In the genomic region with DNA sequence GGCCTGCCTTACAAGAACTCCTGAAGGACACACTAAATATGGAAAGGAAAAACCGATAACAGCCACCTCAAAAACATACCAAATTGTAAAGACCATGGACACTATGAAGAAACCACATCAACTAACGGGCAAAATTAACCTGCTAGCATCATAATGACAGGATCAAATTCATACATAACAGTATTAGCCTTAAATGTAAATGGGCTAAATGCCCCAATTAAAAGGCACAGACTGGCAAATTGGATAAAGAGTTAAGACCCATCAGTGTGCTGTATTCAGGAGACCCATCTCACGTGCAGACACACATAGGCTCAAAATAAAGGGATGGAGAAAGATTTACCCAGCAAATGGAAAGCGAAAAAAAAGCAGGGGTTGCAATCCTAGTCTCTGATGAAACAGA, we compare ENCODE assay signal across 7 cellular contexts. TPM values are rescaled to one million over a fixed set of nuclear protein-coding genes. Genes with fewer than 3 reads are reported as not detected.
DNase-seq lines count a peak whose midpoint lies in the region; ATAC-seq, FAIRE-seq and TF ChIP-seq lines count a peak whose summit lies in the region.
"Not testable (repeated sequence)": the region's sequence is repeated elsewhere in the genome, so short reads cannot be mapped to it uniquely, and the experiment has no call there.
"Had no signal": no experiment of that assay in that cellular context is flagged by ENCODE, and none has a peak within 500 bp of the region (broad histone marks: within the 10 kb centered on the region; RNA-seq: fewer than 3 reads in every experiment).

No MANE protein-coding gene starts in this region.

- not testable (repeated sequence) for H3K9me3 ChIP-seq in CD4-positive, CD25-positive, alpha-beta regulatory T cell (ENCODE audit: control insufficient read depth in 2 of 2, low read length in 2 of 2); K562 (replicated peaks; ENCODE audit: control insufficient read depth, insufficient read depth, low read depth, low read length)

- not testable (repeated sequence) for H3K4me3 ChIP-seq in CD4-positive, CD25-positive, alpha-beta regulatory T cell (ENCODE audit: low read depth, low read length); K562

- POLR2A ChIA-PET in K562 (lab: Yijun Ruan, JAX), result not testable (repeated sequence)

- not testable (repeated sequence) for H4K20me1 ChIP-seq in K562 (replicated peaks; ENCODE audit: control insufficient read depth, insufficient read depth, low read length)

- not testable (repeated sequence) for DNase-seq in CD4-positive, CD25-positive, alpha-beta regulatory T cell; activated CD4-positive, alpha-beta T cell treated with anti-CD3 and anti-CD28 coated beads, Interleukin-2, amount 10 ng/mL, durations not matched to agents 24 days and 14 days; activated naive CD8-positive, alpha-beta T cell treated with anti-CD3 and anti-CD28 coated beads for 36 hours; K562 (ENCODE audit: extremely low read depth in 1 of 4, low spot score in 3 of 4)

- not testable (repeated sequence) for H3K4me1 ChIP-seq in CD4-positive, CD25-positive, alpha-beta regulatory T cell (ENCODE audit: control insufficient read depth, insufficient read depth, low read length, poor library complexity, severe bottlenecking); K562 (replicated peaks in 1 of 2; ENCODE audit: control insufficient read depth in 2 of 2, insufficient read depth in 2 of 2, low read length in 2 of 2)

- not testable (repeated sequence) for H3K27me3 Mint-ChIP-seq in CD4-positive, CD25-positive, alpha-beta regulatory T cell; activated CD4-positive, alpha-beta T cell treated with anti-CD3 and anti-CD28 coated beads, Interleukin-2, amount 10 ng/mL, durations not matched to agents 24 days and 14 days; activated naive CD4-positive, alpha-beta T cell treated with anti-CD3 and anti-CD28 coated beads, Interleukin-2, amount 50 U/mL, for 24 hours; activated naive CD8-positive, alpha-beta T cell; activated naive CD8-positive, alpha-beta T cell treated with anti-CD3 and anti-CD28 coated beads for 36 hours

- 84% methylated on average over 4 of the region's 4 CpGs for WGBS in K562 (ENCODE audit: insufficient coverage, low coverage, missing lambda C conversion rate)

- not testable (repeated sequence) for TF ChIP-seq RAD21 in K562 (CRISPR knock-in tag; conservative IDR thresholded peaks at IDR 0.05 in 1 of 2, IDR thresholded peaks at IDR 0.05 in 1 of 2)

- BruUV-seq in K562 (replicated peaks; lab: Mats Ljungman, UMichigan), result not testable (repeated sequence)

- not testable (repeated sequence) for H3K4me2 ChIP-seq in K562 (ENCODE audit: insufficient read depth, low read length)

- not testable (repeated sequence) for H3K9ac ChIP-seq in K562 (ENCODE audit: insufficient read depth in 1 of 2, low read depth in 2 of 2, low read length in 2 of 2)

- H3K4me3 Mint-ChIP-seq in CD4-positive, CD25-positive, alpha-beta regulatory T cell; activated CD4-positive, alpha-beta T cell treated with anti-CD3 and anti-CD28 coated beads, Interleukin-2, amount 10 ng/mL, durations not matched to agents 24 days and 14 days; activated naive CD4-positive, alpha-beta T cell treated with anti-CD3 and anti-CD28 coated beads, Interleukin-2, amount 50 U/mL, for 24 hours; activated naive CD8-positive, alpha-beta T cell; activated naive CD8-positive, alpha-beta T cell treated with anti-CD3 and anti-CD28 coated beads for 36 hours: not testable (repeated sequence)

- in situ Hi-C loops in K562 (cut with MboI), result not testable (repeated sequence)

- H3K9me1 ChIP-seq in K562 (ENCODE audit: control insufficient read depth, insufficient read depth, low read length), result not testable (repeated sequence)

- H2AFZ ChIP-seq in K562 (ENCODE audit: low read depth, low read length), result not testable (repeated sequence)

- H3K9me3 Mint-ChIP-seq in CD4-positive, CD25-positive, alpha-beta regulatory T cell, result peaks cover 0 to 10% (median 5%) of the 10 kb centered on the region in 7 donors
- peaks cover 18% of the 10 kb centered on the region for H3K9me3 Mint-ChIP-seq in activated CD4-positive, alpha-beta T cell treated with anti-CD3 and anti-CD28 coated beads, Interleukin-2, amount 10 ng/mL, durations not matched to agents 24 days and 14 days
- H3K9me3 Mint-ChIP-seq in activated naive CD4-positive, alpha-beta T cell treated with anti-CD3 and anti-CD28 coated beads, Interleukin-2, amount 50 U/mL, for 24 hours; activated naive CD8-positive, alpha-beta T cell (ENCODE audit: low read depth): not testable (repeated sequence)
- H3K9me3 Mint-ChIP-seq in activated naive CD8-positive, alpha-beta T cell treated with anti-CD3 and anti-CD28 coated beads for 36 hours, result peaks cover 24% of the 10 kb centered on the region

- CTCF ChIA-PET in K562 (lab: Yijun Ruan, JAX; ENCODE audit: low intra/inter-chr PET ratio), result not testable (repeated sequence)

- not testable (repeated sequence) for TF ChIP-seq CTCF in K562 (IDR thresholded peaks at IDR 0.05 in 2 of 3, conservative IDR thresholded peaks at IDR 0.05 in 1 of 3; ENCODE audit: insufficient read depth in 2 of 3, low read depth in 1 of 3, low read length in 3 of 3)

- not testable (repeated sequence) for H3K79me2 ChIP-seq in K562 (ENCODE audit: control insufficient read depth, insufficient read depth, low read length)

- not testable (repeated sequence) for H3K27ac ChIP-seq in CD4-positive, CD25-positive, alpha-beta regulatory T cell (ENCODE audit: insufficient read depth, low read length, poor library complexity, severe bottlenecking); K562 (ENCODE audit: extremely low read depth, low read depth, low read length)

- H3K36me3 Mint-ChIP-seq in CD4-positive, CD25-positive, alpha-beta regulatory T cell, result peaks cover 53% of the 10 kb centered on the region
- H3K36me3 Mint-ChIP-seq in activated CD4-positive, alpha-beta T cell treated with anti-CD3 and anti-CD28 coated beads, Interleukin-2, amount 10 ng/mL, durations not matched to agents 24 days and 14 days (ENCODE audit: low read depth), result peaks cover 65% of the 10 kb centered on the region
- peaks cover 33% of the 10 kb centered on the region for H3K36me3 Mint-ChIP-seq in activated naive CD4-positive, alpha-beta T cell treated with anti-CD3 and anti-CD28 coated beads, Interleukin-2, amount 50 U/mL, for 24 hours
- peaks cover 34% of the 10 kb centered on the region for H3K36me3 Mint-ChIP-seq in activated naive CD8-positive, alpha-beta T cell
- peaks cover 54% of the 10 kb centered on the region for H3K36me3 Mint-ChIP-seq in activated naive CD8-positive, alpha-beta T cell treated with anti-CD3 and anti-CD28 coated beads for 36 hours

- H3K4me1 Mint-ChIP-seq in CD4-positive, CD25-positive, alpha-beta regulatory T cell, result peaks cover 8 to 13% (median 10%) of the 10 kb centered on the region in 4 donors
- H3K4me1 Mint-ChIP-seq in activated CD4-positive, alpha-beta T cell treated with anti-CD3 and anti-CD28 coated beads, Interleukin-2, amount 10 ng/mL, durations not matched to agents 24 days and 14 days, result peaks cover 11% of the 10 kb centered on the region
- H3K4me1 Mint-ChIP-seq in activated naive CD4-positive, alpha-beta T cell treated with anti-CD3 and anti-CD28 coated beads, Interleukin-2, amount 50 U/mL, for 24 hours, result peaks cover 21% of the 10 kb centered on the region
- peaks cover 17% of the 10 kb centered on the region for H3K4me1 Mint-ChIP-seq in activated naive CD8-positive, alpha-beta T cell (ENCODE audit: low read depth)
- peaks cover 24% of the 10 kb centered on the region for H3K4me1 Mint-ChIP-seq in activated naive CD8-positive, alpha-beta T cell treated with anti-CD3 and anti-CD28 coated beads for 36 hours

- intact Hi-C loops in activated CD4-positive, alpha-beta T cell treated with anti-CD3 and anti-CD28 coated beads, Interleukin-2, amount 10 ng/mL, durations not matched to agents 24 days and 14 days (cut with micrococcal nuclease); K562 (cut with micrococcal nuclease): not testable (repeated sequence)

- peak overlapping the region in 2 of 3 donors; percentile 28 to 39 for H3K27ac Mint-ChIP-seq in CD4-positive, CD25-positive, alpha-beta regulatory T cell
- H3K27ac Mint-ChIP-seq in activated CD4-positive, alpha-beta T cell treated with anti-CD3 and anti-CD28 coated beads, Interleukin-2, amount 10 ng/mL, durations not matched to agents 24 days and 14 days, result peak overlapping the region; percentile 18
- H3K27ac Mint-ChIP-seq in activated naive CD4-positive, alpha-beta T cell treated with anti-CD3 and anti-CD28 coated beads, Interleukin-2, amount 50 U/mL, for 24 hours, result peak overlapping the region; percentile 73
- H3K27ac Mint-ChIP-seq in activated naive CD8-positive, alpha-beta T cell, result peak overlapping the region; percentile 59
- H3K27ac Mint-ChIP-seq in activated naive CD8-positive, alpha-beta T cell treated with anti-CD3 and anti-CD28 coated beads for 36 hours, result peak overlapping the region; percentile 44

- not testable (repeated sequence) for ATAC-seq in CD4-positive, CD25-positive, alpha-beta regulatory T cell (ENCODE audit: low read depth in 2 of 2); K562

- TF ChIP-seq EP300 in K562 (IDR thresholded peaks at IDR 0.05; ENCODE audit: low read length), result not testable (repeated sequence)

- H3K36me3 ChIP-seq in CD4-positive, CD25-positive, alpha-beta regulatory T cell (ENCODE audit: control insufficient read depth, insufficient read depth, low read length), result peaks cover 62% of the 10 kb centered on the region
- peaks cover 20% of the 10 kb centered on the region; the same call in 2 of the 3 replicates for H3K36me3 ChIP-seq in K562 (ENCODE audit: control insufficient read depth, insufficient read depth, low read length)

- not testable (repeated sequence) for TF ChIP-seq POLR2A in K562 (conservative IDR thresholded peaks at IDR 0.05)

- not testable (repeated sequence) for H3K27me3 ChIP-seq in CD4-positive, CD25-positive, alpha-beta regulatory T cell (ENCODE audit: control insufficient read depth, insufficient read depth, low read length); K562 (ENCODE audit: control insufficient read depth in 2 of 2, insufficient read depth in 2 of 2, low read length in 2 of 2)

- not testable (repeated sequence) for FAIRE-seq in K562 (lab: Jason Lieb, UNC)

RNA-seq across cellular contexts. Expression of a gene that starts 28.3 kb away (rescaled TPM):
- total RNA-seq in CD4-positive, CD25-positive, alpha-beta regulatory T cell, result 18.2 TPM
- polyA plus RNA-seq in CD4-positive, CD25-positive, alpha-beta regulatory T cell, result 10 to 100 TPM; 12.9 to 20.0 (median 14.9) TPM
- total RNA-seq in activated CD4-positive, alpha-beta T cell treated with anti-CD3 and anti-CD28 coated beads, Interleukin-2, amount 10 ng/mL, durations not matched to agents 24 days and 14 days, result 13.1 and 13.7 TPM in 2 replicates
- total RNA-seq in activated naive CD8-positive, alpha-beta T cell treated with anti-CD3 and anti-CD28 coated beads for 36 hours, result 10 to 100 TPM in 1 of 2 experiments, 1 to 10 TPM in 1; 9.9 to 10.0 TPM
- total RNA-seq in K562 (2011; cell fraction: chromatin; rRNA removed; ENCODE audit: low replicate concordance), result 23.4 and 40.6 TPM in 2 replicates
- total RNA-seq in K562 (2011; cell fraction: nucleolus; rRNA removed), result 10.8 and 19.5 TPM in 2 replicates
- total RNA-seq in K562 (2011; cell fraction: nucleoplasm; rRNA removed), result 34.5 and 48.2 TPM in 2 replicates
- total RNA-seq in K562 (2014; rRNA removed), result 17.7 and 19.4 TPM in 2 replicates
- 32.3 and 43.3 TPM in 2 replicates for total RNA-seq in K562 (2014; rRNA removed; fragmentation: Illumina TruSeq; extraction: Trizol)
- total RNA-seq in K562 (2015; rRNA removed; fragmentation: Illumina TruSeq; extraction: Trizol), result 15.9 and 20.8 TPM in 2 replicates
- total RNA-seq in K562 (2021), result 19.7 and 20.1 TPM in 2 replicates
- polyA plus RNA-seq in K562 (2011; rRNA removed), result 39.3 and 40.5 TPM in 2 replicates
- 9.3 and 15.6 TPM in 2 replicates for polyA plus RNA-seq in K562 (2011; cell fraction: cytosol; rRNA removed)
- 60.3 and 78.0 TPM in 2 replicates for polyA plus RNA-seq in K562 (2011; cell fraction: nucleus; rRNA removed)
- 20.4 and 69.1 TPM in 2 replicates for polyA plus RNA-seq in K562 (2012)
- polyA plus RNA-seq in K562 (2014; fragmentation: Illumina TruSeq; extraction: Trizol), result 33.2 and 37.2 TPM in 2 replicates
- 10 to 100 TPM; 26.6 to 29.4 TPM for polyA plus RNA-seq in K562 (2014; fragmentation: Nextera tagmentation; extraction: Ambion mirVana)
- polyA plus RNA-seq in K562 (2014; rRNA removed), result 34.5 and 38.0 TPM in 2 replicates
- 27.4 and 32.5 TPM in 2 replicates for polyA minus RNA-seq in K562 (2011; rRNA and poly(A)+ RNA removed)
- polyA minus RNA-seq in K562 (2011; cell fraction: cytosol; rRNA and poly(A)+ RNA removed), result 7.4 and 12.8 TPM in 2 replicates
- polyA minus RNA-seq in K562 (2011; cell fraction: nucleus; rRNA and poly(A)+ RNA removed), result 24.2 and 39.0 TPM in 2 replicates
- total RNA-seq: A172 had no signal

Comparison
In these comparisons a context has a peak if more than half of its experiments do, and no peak if none do; other contexts are left out.
1. H3K27ac Mint-ChIP-seq: peak in every context shown above with its lines; median percentile 73 in activated naive CD4-positive, alpha-beta T cell treated with anti-CD3 and anti-CD28 coated beads, Interleukin-2, amount 50 U/mL, for 24 hours; 59 in activated naive CD8-positive, alpha-beta T cell; 44 in activated naive CD8-positive, alpha-beta T cell treated with anti-CD3 and anti-CD28 coated beads for 36 hours; 34 in CD4-positive, CD25-positive, alpha-beta regulatory T cell; 18 in activated CD4-positive, alpha-beta T cell treated with anti-CD3 and anti-CD28 coated beads, Interleukin-2, amount 10 ng/mL, durations not matched to agents 24 days and 14 days.